ENCODE assay signal across 11 cellular contexts in the genomic region with DNA sequence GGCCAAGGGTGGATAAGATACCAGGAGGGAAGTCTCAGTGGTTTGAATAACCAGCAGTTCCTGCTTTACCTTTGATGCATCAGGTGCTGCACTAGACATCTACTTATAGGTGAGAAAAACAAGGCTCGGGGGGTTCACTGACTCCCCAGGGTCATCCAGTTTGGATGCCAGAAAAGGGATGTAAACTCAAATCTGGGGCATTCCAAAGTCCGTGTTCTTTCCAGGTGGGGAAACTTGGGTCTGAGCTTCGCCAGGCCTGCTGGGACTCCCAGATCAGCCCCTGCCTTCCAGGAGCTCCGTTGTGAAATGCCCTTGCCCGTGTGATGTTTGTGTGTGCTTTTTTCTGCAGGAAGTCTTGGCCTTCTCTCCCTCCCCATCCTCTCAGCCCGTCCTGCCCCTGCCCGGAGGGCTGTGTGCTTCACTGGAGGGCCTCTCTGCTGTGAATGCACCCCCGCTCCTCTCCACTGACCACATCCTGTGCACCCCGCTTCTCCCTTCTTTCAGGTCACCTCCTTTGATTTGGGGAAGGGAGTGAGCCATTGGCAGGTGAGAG. TPM values are rescaled to one million over a fixed set of nuclear protein-coding genes. Genes with fewer than 3 reads are reported as not detected.
DNase-seq lines count a peak whose midpoint lies in the region; ATAC-seq and TF ChIP-seq lines count a peak whose summit lies in the region.
"Had no signal": no experiment of that assay in that cellular context is flagged by ENCODE, and none has a peak within 500 bp of the region (broad histone marks: within the 10 kb centered on the region; RNA-seq: fewer than 3 reads in every experiment).

No MANE protein-coding gene starts in this region.

- no peak overlapping the region for H3K27ac Mint-ChIP-seq in activated CD8-positive, alpha-beta T cell treated with anti-CD3 and anti-CD28 coated beads, Interleukin-2, amount 10 ng/mL, durations not matched to agents 7 days and 5 days
- no peak overlapping the region for H3K27ac Mint-ChIP-seq in CD14-positive monocyte
- H3K27ac Mint-ChIP-seq: activated naive CD4-positive, alpha-beta T cell treated with anti-CD3 and anti-CD28 coated beads, Interleukin-2, amount 50 U/mL, for 24 hours; T-helper 17 cell had no signal

- H3K9me3 ChIP-seq in lung (ENCODE audit: control insufficient read depth in 2 of 2, insufficient read depth in 1 of 2, low read length in 1 of 2) (peaks cover 0 to 2% of the 10 kb centered on the region in 2 donors), thyroid gland (no peaks in the 10 kb centered on the region), Karpas-422 (ENCODE audit: low read length) (no peaks in the 10 kb centered on the region)

- H3K4me3 ChIP-seq in lung (no peak overlapping the region), thyroid gland (replicated peaks in 1 of 3) (no peak overlapping the region), Karpas-422 (ENCODE audit: low read length) (no peak overlapping the region)

- intact Hi-C loops in thyroid gland (cut with DNase I) (no loop called here), CD14-positive monocyte (cut with micrococcal nuclease) (no loop called here)

- CTCF ChIA-PET in activated CD8-positive, alpha-beta T cell treated with anti-CD3 and anti-CD28 coated beads, Interleukin-2, amount 10 ng/mL, durations not matched to agents 7 days and 5 days (lab: Charles Lee), result interaction anchor here (0.6 to 0.7 kb wide), 2 partner anchors 16 to 181 kb away, joined by 3 read pairs; no protein-coding TSS in a partner anchor

- peaks cover 24% of the 10 kb centered on the region for H3K4me1 Mint-ChIP-seq in activated CD8-positive, alpha-beta T cell treated with anti-CD3 and anti-CD28 coated beads, Interleukin-2, amount 10 ng/mL, durations not matched to agents 7 days and 5 days (ENCODE audit: low read depth)
- H3K4me1 Mint-ChIP-seq in CD14-positive monocyte, result no peaks in the 10 kb centered on the region

- no peaks in the 10 kb centered on the region for H3K36me3 Mint-ChIP-seq in activated CD8-positive, alpha-beta T cell treated with anti-CD3 and anti-CD28 coated beads, Interleukin-2, amount 10 ng/mL, durations not matched to agents 7 days and 5 days (ENCODE audit: low read depth)
- H3K36me3 Mint-ChIP-seq in CD14-positive monocyte, result no peaks in the 10 kb centered on the region
- H3K36me3 Mint-ChIP-seq: activated naive CD4-positive, alpha-beta T cell treated with anti-CD3 and anti-CD28 coated beads, Interleukin-2, amount 50 U/mL, for 24 hours had no signal

- H3K27me3 Mint-ChIP-seq in activated CD8-positive, alpha-beta T cell treated with anti-CD3 and anti-CD28 coated beads, Interleukin-2, amount 10 ng/mL, durations not matched to agents 7 days and 5 days (ENCODE audit: low read depth), result peaks cover 53% of the 10 kb centered on the region
- peaks cover 49 to 95% (median 84%) of the 10 kb centered on the region in 3 donors for H3K27me3 Mint-ChIP-seq in CD14-positive monocyte (ENCODE audit: low read depth in 3 of 3)

- H3K36me3 ChIP-seq in lung (ENCODE audit: control insufficient read depth in 2 of 2, insufficient read depth in 2 of 2, low read length in 2 of 2) (peaks cover 0 to 1% of the 10 kb centered on the region in 2 donors), thyroid gland (no peaks in the 10 kb centered on the region), Karpas-422 (ENCODE audit: insufficient read depth, low read length) (no peaks in the 10 kb centered on the region)

- no peaks in the 10 kb centered on the region for H3K27me3 ChIP-seq in lung (ENCODE audit: control insufficient read depth, insufficient read depth)
- no peaks in the 10 kb centered on the region for H3K27me3 ChIP-seq in thyroid gland
- H3K27me3 ChIP-seq in Karpas-422 (ENCODE audit: low read length), result no peaks in the 10 kb centered on the region

- ATAC-seq in activated CD8-positive, alpha-beta T cell treated with anti-CD3 and anti-CD28 coated beads, Interleukin-2, amount 10 ng/mL, durations not matched to agents 7 days and 5 days, result peak; percentile 57
- ATAC-seq in lung (ENCODE audit: insufficient read depth, low FRiP score) (no peak), SK-N-SH treated with all-trans-retinoic acid at 6 μM for 48 hours (no peak)
- ATAC-seq: HCT116, T-helper 17 cell had no signal

- H4K20me1 ChIP-seq in Karpas-422 (ENCODE audit: insufficient read depth, low read depth, low read length), result no peaks in the 10 kb centered on the region

- H3K79me2 ChIP-seq in Karpas-422 (ENCODE audit: low read length), result no peaks in the 10 kb centered on the region

- peak overlapping the region; percentile 56 to 69 for H3K27ac ChIP-seq in lung (ENCODE audit: low read depth in 1 of 2, low read length in 1 of 2)
- peak overlapping the region; percentile 82 to 94 (median 86) for H3K27ac ChIP-seq in thyroid gland
- H3K27ac ChIP-seq in Karpas-422 (ENCODE audit: low read length), result no peak overlapping the region

- no peak overlapping the region for H3K4me2 ChIP-seq in Karpas-422 (ENCODE audit: low read depth, low read length, poor library complexity, severe bottlenecking)

- H3K9me3 Mint-ChIP-seq in activated CD8-positive, alpha-beta T cell treated with anti-CD3 and anti-CD28 coated beads, Interleukin-2, amount 10 ng/mL, durations not matched to agents 7 days and 5 days (ENCODE audit: insufficient read depth), result no peaks in the 10 kb centered on the region
- peaks cover under 1 to 7% (median 4%) of the 10 kb centered on the region in 7 donors for H3K9me3 Mint-ChIP-seq in CD14-positive monocyte
- H3K9me3 Mint-ChIP-seq: activated naive CD4-positive, alpha-beta T cell treated with anti-CD3 and anti-CD28 coated beads, Interleukin-2, amount 50 U/mL, for 24 hours had no signal

- TF ChIP-seq POLR2A in thyroid gland (IDR thresholded peaks at IDR 0.05), result no peak

- H2AFZ ChIP-seq in Karpas-422 (ENCODE audit: low read length), result no peak overlapping the region

- POLR2A ChIA-PET in activated CD8-positive, alpha-beta T cell treated with anti-CD3 and anti-CD28 coated beads, Interleukin-2, amount 10 ng/mL, durations not matched to agents 7 days and 5 days (lab: Charles Lee), result no interaction called here

- peak; percentile 27 for DNase-seq in activated CD8-positive, alpha-beta T cell treated with anti-CD3 and anti-CD28 coated beads, Interleukin-2, amount 10 ng/mL, durations not matched to agents 7 days and 5 days
- peak; percentile 37 for DNase-seq in ecto neural progenitor cell (ENCODE audit: low spot score)
- DNase-seq in lung (ENCODE audit: low spot score), result no peak
- peak; percentile 61 to 62 for DNase-seq in thyroid gland
- DNase-seq in CD14-positive monocyte (ENCODE audit: low spot score), result no peak
- DNase-seq in Karpas-422, result no peak
- DNase-seq: MV-4-11, T-helper 17 cell had no signal

- H3K9me2 ChIP-seq in Karpas-422 (replicated peaks; ENCODE audit: insufficient read depth, low read length), result no peaks in the 10 kb centered on the region

- no peak overlapping the region for H3K9ac ChIP-seq in Karpas-422 (ENCODE audit: low read length)

- no peak for TF ChIP-seq CTCF in lung (IDR thresholded peaks at IDR 0.05; ENCODE audit: control extremely low read depth, extremely low read depth)
- TF ChIP-seq CTCF in thyroid gland (IDR thresholded peaks at IDR 0.05), result no peak
- no peak for TF ChIP-seq CTCF in CD14-positive monocyte (IDR thresholded peaks at IDR 0.05)

- no peak overlapping the region for H3K4me3 Mint-ChIP-seq in activated CD8-positive, alpha-beta T cell treated with anti-CD3 and anti-CD28 coated beads, Interleukin-2, amount 10 ng/mL, durations not matched to agents 7 days and 5 days
- H3K4me3 Mint-ChIP-seq in CD14-positive monocyte, result peak overlapping the region in 1 of 2 donors; percentile 43
- H3K4me3 Mint-ChIP-seq: activated naive CD4-positive, alpha-beta T cell treated with anti-CD3 and anti-CD28 coated beads, Interleukin-2, amount 50 U/mL, for 24 hours; T-helper 17 cell had no signal

- H3K4me1 ChIP-seq in lung (ENCODE audit: control insufficient read depth in 2 of 2, insufficient read depth in 2 of 2, low read length in 2 of 2) (peaks cover 18 to 32% of the 10 kb centered on the region in 2 donors), thyroid gland (peaks cover 16 to 60% of the 10 kb centered on the region in 2 donors), Karpas-422 (ENCODE audit: low read length) (no peaks in the 10 kb centered on the region)

- WGBS in lung, 2 donors, result 23 to 35% methylated on average over 9 of the region's 9 CpGs
- 49 to 57% methylated on average over 6 to 9 of the region's 9 CpGs for WGBS in thyroid gland, 2 donors

TF ChIP-seq in SK-N-SH treated with all-trans-retinoic acid at 6 μM for 48 hours, 23 proteins besides CTCF, POLR2A, EP300 and RAD21 (continues in another document):
- TF ChIP-seq ZNF70 (CRISPR knock-in tag; IDR thresholded peaks at IDR 0.05) (no peak), GLIS3 (CRISPR knock-in tag; IDR thresholded peaks at IDR 0.05) (no peak), TOX (CRISPR knock-in tag; IDR thresholded peaks at IDR 0.05; ENCODE audit: borderline replicate concordance) (no peak), TCF4 (CRISPR knock-in tag; IDR thresholded peaks at IDR 0.05; ENCODE audit: borderline replicate concordance) (no peak), ESRRG (CRISPR knock-in tag; IDR thresholded peaks at IDR 0.05) (no peak), ZFP30 (CRISPR knock-in tag; IDR thresholded peaks at IDR 0.05) (no peak), ZNF565 (CRISPR knock-in tag; conservative IDR thresholded peaks at IDR 0.05; ENCODE audit: low read depth) (no peak), BACH2 (CRISPR knock-in tag; IDR thresholded peaks at IDR 0.05; ENCODE audit: borderline replicate concordance) (no peak)
- TF ChIP-seq, protein P1, sequence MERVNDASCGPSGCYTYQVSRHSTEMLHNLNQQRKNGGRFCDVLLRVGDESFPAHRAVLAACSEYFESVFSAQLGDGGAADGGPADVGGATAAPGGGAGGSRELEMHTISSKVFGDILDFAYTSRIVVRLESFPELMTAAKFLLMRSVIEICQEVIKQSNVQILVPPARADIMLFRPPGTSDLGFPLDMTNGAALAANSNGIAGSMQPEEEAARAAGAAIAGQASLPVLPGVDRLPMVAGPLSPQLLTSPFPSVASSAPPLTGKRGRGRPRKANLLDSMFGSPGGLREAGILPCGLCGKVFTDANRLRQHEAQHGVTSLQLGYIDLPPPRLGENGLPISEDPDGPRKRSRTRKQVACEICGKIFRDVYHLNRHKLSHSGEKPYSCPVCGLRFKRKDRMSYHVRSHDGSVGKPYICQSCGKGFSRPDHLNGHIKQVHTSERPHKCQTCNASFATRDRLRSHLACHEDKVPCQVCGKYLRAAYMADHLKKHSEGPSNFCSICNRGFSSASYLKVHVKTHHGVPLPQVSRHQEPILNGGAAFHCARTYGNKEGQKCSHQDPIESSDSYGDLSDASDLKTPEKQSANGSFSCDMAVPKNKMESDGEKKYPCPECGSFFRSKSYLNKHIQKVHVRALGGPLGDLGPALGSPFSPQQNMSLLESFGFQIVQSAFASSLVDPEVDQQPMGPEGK (CRISPR knock-in tag; IDR thresholded peaks at IDR 0.05; ENCODE audit: borderline replicate concordance), result no peak

RNA-seq across cellular contexts. Expression of a gene that starts 42.1 kb away (rescaled TPM):
- total RNA-seq in activated CD8-positive, alpha-beta T cell treated with anti-CD3 and anti-CD28 coated beads, Interleukin-2, amount 10 ng/mL, durations not matched to agents 7 days and 5 days, result not detected
- total RNA-seq in lung, result 10 to 100 TPM; 40.1 to 72.3 TPM
- 10 to 100 TPM; 23.0 to 27.7 TPM for polyA plus RNA-seq in lung
- 10 to 100 TPM; 26.9 to 47.5 (median 33.2) TPM for total RNA-seq in thyroid gland
- under 1 TPM; 0.15 to 0.34 TPM for polyA plus RNA-seq in CD14-positive monocyte
- 0.25 and 2.0 TPM in 2 replicates for total RNA-seq in Karpas-422 (2014; rRNA removed; shearing (Covaris generic); ENCODE audit: low replicate concordance)

Comparison
In these comparisons a context has a peak if more than half of its experiments do, and no peak if none do; other contexts are left out.
1. DNase-seq: peak in activated CD8-positive, alpha-beta T cell treated with anti-CD3 and anti-CD28 coated beads, Interleukin-2, amount 10 ng/mL, durations not matched to agents 7 days and 5 days (single experiment), ecto neural progenitor cell (single experiment) and thyroid gland (2 of 2); none in lung (single experiment), CD14-positive monocyte (single experiment) and Karpas-422 (single experiment).